Comparison of ENCODE assay signal across 25 cellular contexts in genomic region chr19:57689750-57690149, GRCh38. TPM values are rescaled to one million over a fixed set of nuclear protein-coding genes. Genes with fewer than 3 reads are reported as not detected.
"Had no signal": no experiment of that assay in that cellular context is flagged by ENCODE, and none has a peak within 500 bp of the region (broad histone marks: within the 10 kb centered on the region; RNA-seq: fewer than 3 reads in every experiment).

No MANE protein-coding gene starts in this region.

- ATAC-seq: activated CD8-positive, alpha-beta T cell treated with anti-CD3 and anti-CD28 coated beads for 36 hours; activated T-helper 17 cell treated with anti-CD3 and anti-CD28 coated beads, Interleukin-2, amount 50 U/mL, for 72 hours; left lobe of liver had no signal

- FAIRE-seq: astrocyte, islet of Langerhans had no signal

- H3K27ac ChIP-seq: tibial nerve, vagina had no signal

- H3K27me3 ChIP-seq: tibial nerve, vagina had no signal

- DNase-seq: activated CD4-positive, alpha-beta T cell treated with anti-CD3 and anti-CD28 coated beads, Interleukin-2, amount 10 ng/mL, durations not matched to agents 24 days and 14 days; activated CD8-positive, alpha-beta T cell treated with anti-CD3 and anti-CD28 coated beads for 36 hours; activated naive CD4-positive, alpha-beta T cell treated with Interleukin-2 at 50 U/mL for 16 hours; activated T-cell treated with anti-CD3 and anti-CD28 coated beads, Interleukin-2, amount 50 U/mL, for 1 hour; effector CD8-positive, alpha-beta T cell; foreskin melanocyte; glutamatergic neuron; hippocampal formation; stimulated activated CD4-positive, alpha-beta T cell treated with anti-CD3 and anti-CD28 coated beads, Interleukin-2, amount 100 ng/mL, for 24 hours; T-helper 1 cell; T1000 had no signal

- H3K4me1 ChIP-seq: tibial nerve, vagina had no signal

- H3K4me3 ChIP-seq: tibial nerve, vagina had no signal

RNA-seq across cellular contexts. Expression of gene ZSCAN4, which starts 21.0 kb away (rescaled TPM):
- total RNA-seq: activated CD4-positive, alpha-beta T cell treated with anti-CD3 and anti-CD28 coated beads, Interleukin-2, amount 10 ng/mL, durations not matched to agents 24 days and 14 days; activated CD8-positive, alpha-beta T cell treated with anti-CD3 and anti-CD28 coated beads for 36 hours; activated T-helper 17 cell treated with anti-CD3 and anti-CD28 coated beads, Interleukin-2, amount 50 U/mL, for 72 hours; chondrocyte; epithelial cell of proximal tubule; fibroblast of lung; left lobe of liver; mononuclear cell; omental fat pad; progenitor cell of endocrine pancreas; skeletal muscle tissue; tibial nerve; vagina had no signal
- polyA plus RNA-seq: fibroblast of lung, neural cell had no signal
